In the genomic region with DNA sequence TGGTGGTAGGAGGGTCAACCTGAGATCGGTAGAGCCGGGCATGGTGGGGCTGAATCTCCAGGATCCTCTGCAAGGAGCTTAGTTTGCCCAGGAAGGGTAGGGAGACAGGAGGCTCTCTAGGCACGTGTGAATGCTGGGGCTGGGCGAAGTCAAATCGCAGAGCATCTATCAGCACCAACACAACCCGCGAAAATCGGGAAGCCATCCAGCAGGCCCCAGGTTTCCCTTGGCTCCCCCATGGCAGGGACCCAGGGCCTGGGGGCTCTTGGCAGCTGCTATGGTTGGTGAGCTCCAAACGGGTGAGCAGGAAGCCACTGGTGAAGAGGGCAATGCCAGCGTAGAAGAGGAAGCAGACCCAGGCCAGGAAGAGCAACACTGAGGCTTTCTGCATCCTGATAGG, we compare ENCODE assay signal across 12 cellular contexts. TPM values are rescaled to one million over a fixed set of nuclear protein-coding genes. Genes with fewer than 3 reads are reported as not detected.
DNase-seq lines count a peak whose midpoint lies in the region; ATAC-seq, FAIRE-seq and TF ChIP-seq lines count a peak whose summit lies in the region.
"Had no signal": no experiment of that assay in that cellular context is flagged by ENCODE, and none has a peak within 500 bp of the region (broad histone marks: within the 10 kb centered on the region; RNA-seq: fewer than 3 reads in every experiment).

No MANE protein-coding gene starts in this region.

- H3K27ac ChIP-seq in coronary artery: peak overlapping the region; percentile 94 to 95
- no peak overlapping the region for H3K27ac ChIP-seq in osteoblast (ENCODE audit: low read depth, low read length)

- H4K20me1 ChIP-seq in osteoblast (ENCODE audit: insufficient read depth, low read length): no peaks in the 10 kb centered on the region

- H3K27ac Mint-ChIP-seq in T-helper 1 cell treated with Interleukin-12 subunit alpha and Interleukin-12 subunit beta and Interleukin-4 antibody, amounts not matched to agents 30 μg/mL and 1 μg/mL, for 36 hours: peak overlapping the region; percentile 87

- H3K9ac ChIP-seq in NT2/D1 (ENCODE audit: insufficient read length, low read depth): peak overlapping the region; percentile 52

- peak overlapping the region; percentile 92 for H3K4me2 ChIP-seq in osteoblast (ENCODE audit: insufficient read depth, low read length)

- no peaks in the 10 kb centered on the region for H3K27me3 Mint-ChIP-seq in T-helper 1 cell treated with Interleukin-12 subunit alpha and Interleukin-12 subunit beta and Interleukin-4 antibody, amounts not matched to agents 30 μg/mL and 1 μg/mL, for 36 hours (ENCODE audit: low read depth)

- H3K36me3 Mint-ChIP-seq in T-helper 1 cell treated with Interleukin-12 subunit alpha and Interleukin-12 subunit beta and Interleukin-4 antibody, amounts not matched to agents 30 μg/mL and 1 μg/mL, for 36 hours (ENCODE audit: low read depth): peaks cover 34% of the 10 kb centered on the region

- no peak for ATAC-seq in HG03469 (IDR thresholded peaks at IDR 0.05; ENCODE audit: unreplicated experiment)

- no peak overlapping the region for H2AFZ ChIP-seq in osteoblast (ENCODE audit: low read length)

- TF ChIP-seq CTCF in coronary artery (IDR thresholded peaks at IDR 0.05): no peak
- no peak for TF ChIP-seq CTCF in osteoblast (IDR thresholded peaks at IDR 0.05; ENCODE audit: extremely low read depth, low read depth, low read length)

- H3K4me1 ChIP-seq in NT2/D1 (ENCODE audit: insufficient read depth, insufficient read length) (no peaks in the 10 kb centered on the region), osteoblast (ENCODE audit: insufficient read depth, low read length) (peaks cover 7% of the 10 kb centered on the region)

- peaks cover 61% of the 10 kb centered on the region for H3K36me3 ChIP-seq in NT2/D1 (ENCODE audit: insufficient read depth, insufficient read length, low read length)
- H3K36me3 ChIP-seq in osteoblast (ENCODE audit: insufficient read depth, low read length): peaks cover 44% of the 10 kb centered on the region

- H3K27me3 ChIP-seq in NT2/D1 (ENCODE audit: insufficient read depth, insufficient read length) (no peaks in the 10 kb centered on the region), osteoblast (ENCODE audit: insufficient read depth, low read length) (no peaks in the 10 kb centered on the region)

- no peak for DNase-seq in T-helper 1 cell
- DNase-seq in NT2/D1 (ENCODE audit: low read depth, low spot score): no peak
- no peak for DNase-seq in coronary artery (ENCODE audit: low spot score)
- DNase-seq in osteoblast (ENCODE audit: insufficient read length, low spot score, missing footprints): no peak
- DNase-seq in central memory CD4-positive, alpha-beta T cell: no peak
- no peak for DNase-seq in GM19239 (ENCODE audit: insufficient read length, low spot score)
- DNase-seq: activated effector memory CD4-positive, alpha-beta T cell treated with anti-CD3 and anti-CD28 coated beads, Interleukin-2, amount 50 U/mL, for 16 hours; H7; KG1 had no signal

- FAIRE-seq in GM19239 (lab: Jason Lieb, UNC): no peak

- H3K4me3 Mint-ChIP-seq in T-helper 1 cell treated with Interleukin-12 subunit alpha and Interleukin-12 subunit beta and Interleukin-4 antibody, amounts not matched to agents 30 μg/mL and 1 μg/mL, for 36 hours: peak overlapping the region; percentile 82

- H3K4me3 ChIP-seq in NT2/D1 (ENCODE audit: insufficient read length, low read depth) (no peak overlapping the region), coronary artery (no peak overlapping the region), osteoblast (ENCODE audit: insufficient read depth, low read length) (peak overlapping the region; percentile 98)

- H3K79me2 ChIP-seq in osteoblast (ENCODE audit: insufficient read depth, low read length): peaks cover 12% of the 10 kb centered on the region

- H3K4me1 Mint-ChIP-seq in T-helper 1 cell treated with Interleukin-12 subunit alpha and Interleukin-12 subunit beta and Interleukin-4 antibody, amounts not matched to agents 30 μg/mL and 1 μg/mL, for 36 hours (ENCODE audit: low read depth): peaks cover 13% of the 10 kb centered on the region

- no peaks in the 10 kb centered on the region for H3K9me3 ChIP-seq in NT2/D1 (ENCODE audit: insufficient read depth, low read length)
- no peaks in the 10 kb centered on the region for H3K9me3 ChIP-seq in osteoblast (ENCODE audit: low read depth, low read length)
- H3K9me3 ChIP-seq: mucosa of descending colon had no signal

- no peaks in the 10 kb centered on the region for H3K9me3 Mint-ChIP-seq in T-helper 1 cell treated with Interleukin-12 subunit alpha and Interleukin-12 subunit beta and Interleukin-4 antibody, amounts not matched to agents 30 μg/mL and 1 μg/mL, for 36 hours

RNA-seq across cellular contexts. Expression of a gene that starts 1.2 kb away (rescaled TPM):
- 15.0 and 15.9 TPM in 2 replicates for total RNA-seq in osteoblast

RNA-seq across cellular contexts. Expression of a gene that starts 7.8 kb away (rescaled TPM):
- total RNA-seq in osteoblast: 130 and 140 TPM in 2 replicates

RNA-seq across cellular contexts. Expression of a gene that starts 15.4 kb away (rescaled TPM):
- 10.9 and 11.5 TPM in 2 replicates for total RNA-seq in osteoblast

RNA-seq across cellular contexts. Expression of a gene that starts 20.5 kb away (rescaled TPM):
- 31.1 and 32.1 TPM in 2 replicates for total RNA-seq in osteoblast

RNA-seq across cellular contexts. Expression of a gene that starts 22.8 kb away (rescaled TPM):
- total RNA-seq in osteoblast: 241 and 267 TPM in 2 replicates
